ENCODE assay signal across 8 cellular contexts in genomic region chr3:192917258-192917507, GRCh38. TPM values are rescaled to one million over a fixed set of nuclear protein-coding genes. Genes with fewer than 3 reads are reported as not detected.
DNase-seq lines count a peak whose midpoint lies in the region; TF ChIP-seq lines count a peak whose summit lies in the region.

No MANE protein-coding gene starts in this region.

- peaks cover 0 to 9% (median 0%) of the 10 kb centered on the region in 4 donors for H3K27me3 ChIP-seq in esophagus squamous epithelium

- H3K36me3 ChIP-seq in ES-I3 (ENCODE audit: insufficient read depth, low read length) (no peaks in the 10 kb centered on the region), esophagus squamous epithelium (no peaks in the 10 kb centered on the region)

- H3K4me1 ChIP-seq in ES-I3 (ENCODE audit: insufficient read depth, low read length): peaks cover 14% of the 10 kb centered on the region
- H3K4me1 ChIP-seq in esophagus squamous epithelium: peaks cover 4 to 30% (median 13%) of the 10 kb centered on the region in 3 donors

- peak overlapping the region; percentile 98 for H3K27ac Mint-ChIP-seq in HFFc6

- intact Hi-C loops in esophagus squamous epithelium (cut with DNase I): loop anchor here (10.0 kb wide), 1 partner anchor 82 kb away; no protein-coding TSS in a partner anchor

- H3K27me3 Mint-ChIP-seq in HFFc6 (ENCODE audit: insufficient read depth): peaks cover 2% of the 10 kb centered on the region; the same call in 1 of the 2 replicates

- peak overlapping the region; percentile 81 to 95 (median 90) for H3K27ac ChIP-seq in esophagus squamous epithelium

- H3K9me3 ChIP-seq in ES-I3 (ENCODE audit: control insufficient read depth, insufficient read depth, low read length) (no peaks in the 10 kb centered on the region), esophagus squamous epithelium (no peaks in the 10 kb centered on the region)

- DNase-seq in HFFc6 (no peak), esophagus squamous epithelium (lab: John Stamatoyannopoulos, UW) (no peak), retinal pigment epithelial cell (ENCODE audit: low read depth) (no peak), NCI-H345 treated with DMSO at 0.1 percent for 48 hours (lab: John Stamatoyannopoulos, UW; ENCODE audit: unreplicated experiment) (no peak), T1000 (lab: John Stamatoyannopoulos, UW) (no peak)
- DNase-seq in activated effector memory CD4-positive, alpha-beta T cell treated with anti-CD3 and anti-CD28 coated beads, Interleukin-2, amount 50 U/mL, for 16 hours: no peak

- H3K4me3 Mint-ChIP-seq in HFFc6: peak overlapping the region; percentile 100

- WGBS in esophagus squamous epithelium, 2 donors: 0 to 3% methylated on average over 7 to 8 of the region's 13 CpGs

- H3K9ac ChIP-seq in ES-I3 (ENCODE audit: low read depth, low read length): peak overlapping the region; percentile 92

- 0 out of 2 replicates have a peak, but pooled peaks have one; percentile 2 for TF ChIP-seq CTCF in HFFc6 (IDR thresholded peaks at IDR 0.05)
- TF ChIP-seq CTCF in WI38 (IDR thresholded peaks at IDR 0.05; ENCODE audit: low read depth, low read length): no peak
- no peak for TF ChIP-seq CTCF in esophagus squamous epithelium (IDR thresholded peaks at IDR 0.05)
- no peak for TF ChIP-seq CTCF in retinal pigment epithelial cell (conservative IDR thresholded peaks at IDR 0.05; ENCODE audit: low read depth, low read length)

- no peak for TF ChIP-seq POLR2A in esophagus squamous epithelium (IDR thresholded peaks at IDR 0.05)

- H3K4me3 ChIP-seq in WI38 (ENCODE audit: low read depth, low read length): peak overlapping the region; percentile 99
- H3K4me3 ChIP-seq in esophagus squamous epithelium: peak overlapping the region; percentile 47 to 92 (median 76)
- peak overlapping the region; percentile 77 for H3K4me3 ChIP-seq in retinal pigment epithelial cell (ENCODE audit: low read length)

- H3K36me3 Mint-ChIP-seq in HFFc6 (ENCODE audit: low read depth): peaks cover 26% of the 10 kb centered on the region

- H3K4me1 Mint-ChIP-seq in HFFc6 (ENCODE audit: low read depth): peaks cover 57% of the 10 kb centered on the region

- H3K9me3 Mint-ChIP-seq in HFFc6: no peaks in the 10 kb centered on the region

RNA-seq across cellular contexts. Expression of gene MB21D2, which starts 0.5 kb away (rescaled TPM):
- 10 to 100 TPM; 17.2 to 20.9 (median 19.5) TPM for total RNA-seq in HFFc6 (2021; fragmentation: NEBNext Ultra II Directional; extraction: Animal tissue kit (Norgen Biotek cat#: 25700))
- 1 to 10 TPM in 3 of 4 donors, under 1 TPM in 1; 0.72 to 3.6 (median 2.8) TPM for total RNA-seq in esophagus squamous epithelium
